23 cellular contexts compared by ENCODE assay signal in the genomic region with DNA sequence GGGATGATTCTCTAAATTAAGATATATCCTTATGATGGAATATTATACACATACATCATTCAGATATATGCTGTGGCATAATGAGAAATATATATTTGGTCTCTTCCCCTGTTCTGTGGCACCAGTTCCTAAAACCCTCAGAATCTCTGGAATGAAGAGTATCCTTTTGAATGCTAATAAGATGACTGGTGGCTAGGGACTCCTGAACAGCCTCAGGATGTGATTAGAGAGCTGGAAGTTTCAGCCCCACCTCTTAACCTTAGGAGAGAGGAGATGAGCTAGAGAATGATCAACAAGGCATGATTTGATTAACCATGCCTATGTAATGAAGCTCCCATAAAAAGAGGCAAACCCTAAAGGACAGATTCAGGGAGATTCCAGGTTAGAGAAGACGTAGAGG.
"Had no signal": no experiment of that assay in that cellular context is flagged by ENCODE, and none has a peak within 500 bp of the region (broad histone marks: within the 10 kb centered on the region; RNA-seq: fewer than 3 reads in every experiment).

No MANE protein-coding gene starts in this region.

- H3K36me3 Mint-ChIP-seq: activated naive CD8-positive, alpha-beta T cell treated with anti-CD3 and anti-CD28 coated beads, Interleukin-2, amount 10 ng/mL, durations not matched to agents 7 days and 5 days had no signal

- H3K27me3 ChIP-seq: adrenal gland, MG63 had no signal

- H3K9me3 ChIP-seq: MG63 had no signal

- H3K27ac ChIP-seq: adrenal gland had no signal

- H3K27me3 Mint-ChIP-seq: activated CD4-positive, alpha-beta memory T cell treated with anti-CD3 and anti-CD28 coated beads, Interleukin-2, amount 10 ng/mL, durations not matched to agents 7 days and 5 days; activated CD4-positive, alpha-beta T cell treated with anti-CD3 and anti-CD28 coated beads, Interleukin-2, amount 10 ng/mL, durations not matched to agents 7 days and 5 days; activated naive CD8-positive, alpha-beta T cell treated with anti-CD3 and anti-CD28 coated beads, Interleukin-2, amount 10 ng/mL, durations not matched to agents 7 days and 5 days had no signal

- H3K4me3 Mint-ChIP-seq: activated CD4-positive, alpha-beta memory T cell treated with anti-CD3 and anti-CD28 coated beads, Interleukin-2, amount 10 ng/mL, durations not matched to agents 7 days and 5 days; activated CD4-positive, alpha-beta T cell treated with anti-CD3 and anti-CD28 coated beads, Interleukin-2, amount 10 ng/mL, durations not matched to agents 7 days and 5 days; activated naive CD8-positive, alpha-beta T cell treated with anti-CD3 and anti-CD28 coated beads, Interleukin-2, amount 10 ng/mL, durations not matched to agents 7 days and 5 days; T-helper 1 cell treated with Interleukin-12 subunit alpha and Interleukin-12 subunit beta and Interleukin-4 antibody, amounts not matched to agents 30 μg/mL and 1 μg/mL, for 36 hours had no signal

- H3K27ac Mint-ChIP-seq: activated CD4-positive, alpha-beta memory T cell treated with anti-CD3 and anti-CD28 coated beads, Interleukin-2, amount 10 ng/mL, durations not matched to agents 7 days and 5 days; activated CD4-positive, alpha-beta T cell treated with anti-CD3 and anti-CD28 coated beads, Interleukin-2, amount 10 ng/mL, durations not matched to agents 7 days and 5 days; activated naive CD8-positive, alpha-beta T cell treated with anti-CD3 and anti-CD28 coated beads, Interleukin-2, amount 10 ng/mL, durations not matched to agents 7 days and 5 days; T-helper 1 cell treated with Interleukin-12 subunit alpha and Interleukin-12 subunit beta and Interleukin-4 antibody, amounts not matched to agents 30 μg/mL and 1 μg/mL, for 36 hours had no signal

- FAIRE-seq: bronchial epithelial cell, RCC 7860 had no signal

- H3K36me3 ChIP-seq: adrenal gland, MG63 had no signal

- H3K9me3 Mint-ChIP-seq: activated naive CD8-positive, alpha-beta T cell treated with anti-CD3 and anti-CD28 coated beads, Interleukin-2, amount 10 ng/mL, durations not matched to agents 7 days and 5 days had no signal

- H3K4me1 ChIP-seq: adrenal gland had no signal

- H3K4me3 ChIP-seq: adrenal gland, MG63 had no signal

- DNase-seq: activated CD4-positive, alpha-beta memory T cell treated with anti-CD3 and anti-CD28 coated beads, Interleukin-2, amount 10 ng/mL, durations not matched to agents 7 days and 5 days; activated CD4-positive, alpha-beta T cell treated with anti-CD3 and anti-CD28 coated beads, Interleukin-2, amount 10 ng/mL, durations not matched to agents 7 days and 5 days; activated CD4-positive, CD25-positive, alpha-beta regulatory T cell; activated CD8-positive, alpha-beta memory T cell treated with anti-CD3 and anti-CD28 coated beads, Interleukin-2, amount 50 U/mL, for 48 hours; activated naive CD4-positive, alpha-beta T cell treated with anti-CD3 and anti-CD28 coated beads, Interleukin-2, amount 50 U/mL, for 16 hours; activated naive CD8-positive, alpha-beta T cell treated with anti-CD3 and anti-CD28 coated beads, Interleukin-2, amount 10 ng/mL, durations not matched to agents 7 days and 5 days; activated T-cell treated with anti-CD3 and anti-CD28 coated beads, Interleukin-2, amount 50 U/mL, for 1 hour; adrenal gland; anterior cingulate cortex; central memory CD4-positive, alpha-beta T cell; MG63; MV-4-11; NCI-H1105; NCI-H1436; NCI-H1694 treated with DMSO at 0.1 percent for 48 hours; NCI-H2029 treated with DMSO at 0.1 percent for 48 hours; NCI-H510A treated with DMSO at 0.1 percent for 48 hours; NCI-H69; PC-3; SHP77 treated with DMSO at 0.1 percent for 48 hours had no signal

- ATAC-seq: PC-3 had no signal

- H3K4me1 Mint-ChIP-seq: activated CD4-positive, alpha-beta memory T cell treated with anti-CD3 and anti-CD28 coated beads, Interleukin-2, amount 10 ng/mL, durations not matched to agents 7 days and 5 days; activated CD4-positive, alpha-beta T cell treated with anti-CD3 and anti-CD28 coated beads, Interleukin-2, amount 10 ng/mL, durations not matched to agents 7 days and 5 days; activated naive CD8-positive, alpha-beta T cell treated with anti-CD3 and anti-CD28 coated beads, Interleukin-2, amount 10 ng/mL, durations not matched to agents 7 days and 5 days had no signal
